In genomic region chr17:34091975-34092374, GRCh38 we compare ENCODE assay signal across 26 cellular contexts.
"Had no signal": no experiment of that assay in that cellular context is flagged by ENCODE, and none has a peak within 500 bp of the region (broad histone marks: within the 10 kb centered on the region; RNA-seq: fewer than 3 reads in every experiment).

No MANE protein-coding gene starts in this region.

- H3K27ac Mint-ChIP-seq: naive thymus-derived CD4-positive, alpha-beta T cell; natural killer cell; nephron; stimulated activated effector memory CD8-positive, alpha-beta T cell treated with anti-CD3 and anti-CD28 coated beads, Interleukin-12 subunit alpha, Interleukin-12 subunit beta, amount 100 ng/mL, for 72 hours; stimulated activated naive CD8-positive, alpha-beta T cell treated with anti-CD3 and anti-CD28 coated beads, Interleukin-15, amount 100 ng/mL, for 72 hours; type B pancreatic cell had no signal

- H3K4me3 Mint-ChIP-seq: naive thymus-derived CD4-positive, alpha-beta T cell; natural killer cell; nephron; neural crest cell; stimulated activated effector memory CD8-positive, alpha-beta T cell treated with anti-CD3 and anti-CD28 coated beads, Interleukin-12 subunit alpha, Interleukin-12 subunit beta, amount 100 ng/mL, for 72 hours; stimulated activated naive CD8-positive, alpha-beta T cell treated with anti-CD3 and anti-CD28 coated beads, Interleukin-15, amount 100 ng/mL, for 72 hours; type B pancreatic cell had no signal

- ATAC-seq: naive thymus-derived CD4-positive, alpha-beta T cell; natural killer cell; pancreas; psoas muscle; right cardiac atrium; right lobe of liver; stimulated activated effector memory CD8-positive, alpha-beta T cell treated with anti-CD3 and anti-CD28 coated beads, Interleukin-12 subunit alpha, Interleukin-12 subunit beta, amount 100 ng/mL, for 72 hours; stimulated activated naive CD8-positive, alpha-beta T cell treated with anti-CD3 and anti-CD28 coated beads, Interleukin-15, amount 100 ng/mL, for 72 hours; stimulated activated naive CD8-positive, alpha-beta T cell treated with anti-CD3 and anti-CD28 coated beads, Interleukin-15, Interleukin-2, amounts not matched to agents 100 U/mL and 50 U/mL, for 24 hours; upper lobe of right lung had no signal

- H3K9me3 Mint-ChIP-seq: natural killer cell; stimulated activated naive CD8-positive, alpha-beta T cell treated with anti-CD3 and anti-CD28 coated beads, Interleukin-15, amount 100 ng/mL, for 72 hours had no signal

- DNase-seq: naive thymus-derived CD4-positive, alpha-beta T cell; natural killer cell; nucleus accumbens; pancreas; psoas muscle; right cardiac atrium; right lobe of liver; sigmoid colon; small intestine; stimulated activated CD4-positive, alpha-beta T cell treated with anti-CD3 and anti-CD28 coated beads, Interleukin-15, amount 100 ng/mL, for 24 hours; stimulated activated CD4-positive, alpha-beta T cell treated with anti-CD3 and anti-CD28 coated beads, Interleukin-2, amount 100 ng/mL, for 24 hours; stimulated activated CD4-positive, alpha-beta T cell treated with anti-CD3 and anti-CD28 coated beads, Interleukin-2, amount 100 ng/mL, for 48 hours; stimulated activated CD4-positive, alpha-beta T cell treated with anti-CD3 and anti-CD28 coated beads, Interleukin-4, amount 100 ng/mL, for 24 hours; stimulated activated naive CD4-positive, alpha-beta T cell; stimulated activated naive CD8-positive, alpha-beta T cell treated with anti-CD3 and anti-CD28 coated beads, Interleukin-15, amount 100 ng/mL, for 72 hours; stimulated activated naive CD8-positive, alpha-beta T cell treated with anti-CD3 and anti-CD28 coated beads, Interleukin-15, Interleukin-2, amounts not matched to agents 100 U/mL and 50 U/mL, for 24 hours; substantia nigra; testis; tibial artery; transverse colon; upper lobe of right lung; uterus had no signal

- H3K4me1 Mint-ChIP-seq: naive thymus-derived CD4-positive, alpha-beta T cell; natural killer cell; nephron; neural crest cell; stimulated activated effector memory CD8-positive, alpha-beta T cell treated with anti-CD3 and anti-CD28 coated beads, Interleukin-12 subunit alpha, Interleukin-12 subunit beta, amount 100 ng/mL, for 72 hours; stimulated activated naive CD8-positive, alpha-beta T cell treated with anti-CD3 and anti-CD28 coated beads, Interleukin-15, amount 100 ng/mL, for 72 hours had no signal

- H3K36me3 Mint-ChIP-seq: naive thymus-derived CD4-positive, alpha-beta T cell; natural killer cell; stimulated activated effector memory CD8-positive, alpha-beta T cell treated with anti-CD3 and anti-CD28 coated beads, Interleukin-12 subunit alpha, Interleukin-12 subunit beta, amount 100 ng/mL, for 72 hours; type B pancreatic cell had no signal
